In the genomic region with DNA sequence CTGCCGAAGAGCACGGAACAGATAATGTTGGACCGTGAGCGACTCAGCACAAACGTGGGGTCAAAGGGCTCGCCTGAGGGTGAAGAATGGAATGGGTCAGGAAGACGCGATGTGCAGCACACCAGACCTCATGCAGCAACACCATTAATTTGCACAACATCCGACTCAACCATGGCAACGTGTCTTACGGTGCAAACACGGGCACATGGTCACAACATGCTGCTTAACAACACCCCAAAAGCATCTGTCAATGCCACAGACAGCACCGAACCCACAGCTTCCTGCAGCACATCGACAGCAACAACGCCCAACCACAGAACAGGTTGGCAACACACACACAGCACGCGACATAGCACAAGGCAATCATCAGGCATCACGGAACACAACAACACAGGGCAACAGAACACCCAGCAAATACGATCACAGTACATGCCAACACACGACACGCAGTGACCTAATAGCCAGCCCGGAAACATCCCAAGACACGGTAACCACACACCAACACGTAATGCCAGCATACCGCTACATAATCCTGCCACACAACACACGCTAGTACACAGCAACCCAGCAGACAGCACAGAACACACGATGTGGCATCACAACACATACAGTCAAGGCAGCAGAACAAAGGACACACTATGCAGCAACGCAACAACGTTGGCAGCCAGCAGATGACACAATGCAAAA, we compare ENCODE assay signal across 1 cellular context.
TF ChIP-seq lines count a peak whose summit lies in the region.

No MANE protein-coding gene starts in this region.

TF ChIP-seq in K562, 482 proteins besides CTCF, POLR2A, EP300 and RAD21 (continued from another document):
- TF ChIP-seq HDGF (IDR thresholded peaks at IDR 0.05) = peak; percentile 70; the same call in 1 of the 2 replicates
- TF ChIP-seq NR2C1 (IDR thresholded peaks at IDR 0.05) = peak; percentile 82
- peak; percentile 88 for TF ChIP-seq NR2C1 (tag; IDR thresholded peaks at IDR 0.05)
- TF ChIP-seq, protein P1, sequence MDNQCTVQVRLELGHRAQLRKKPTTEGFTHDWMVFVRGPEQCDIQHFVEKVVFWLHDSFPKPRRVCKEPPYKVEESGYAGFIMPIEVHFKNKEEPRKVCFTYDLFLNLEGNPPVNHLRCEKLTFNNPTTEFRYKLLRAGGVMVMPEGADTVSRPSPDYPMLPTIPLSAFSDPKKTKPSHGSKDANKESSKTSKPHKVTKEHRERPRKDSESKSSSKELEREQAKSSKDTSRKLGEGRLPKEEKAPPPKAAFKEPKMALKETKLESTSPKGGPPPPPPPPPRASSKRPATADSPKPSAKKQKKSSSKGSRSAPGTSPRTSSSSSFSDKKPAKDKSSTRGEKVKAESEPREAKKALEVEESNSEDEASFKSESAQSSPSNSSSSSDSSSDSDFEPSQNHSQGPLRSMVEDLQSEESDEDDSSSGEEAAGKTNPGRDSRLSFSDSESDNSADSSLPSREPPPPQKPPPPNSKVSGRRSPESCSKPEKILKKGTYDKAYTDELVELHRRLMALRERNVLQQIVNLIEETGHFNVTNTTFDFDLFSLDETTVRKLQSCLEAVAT (IDR thresholded peaks at IDR 0.05) = peak in 1 of 2 experiments; percentile 57; a peak in 1 of 4 replicates
